ENCODE assay signal across 7 cellular contexts in the genomic region with DNA sequence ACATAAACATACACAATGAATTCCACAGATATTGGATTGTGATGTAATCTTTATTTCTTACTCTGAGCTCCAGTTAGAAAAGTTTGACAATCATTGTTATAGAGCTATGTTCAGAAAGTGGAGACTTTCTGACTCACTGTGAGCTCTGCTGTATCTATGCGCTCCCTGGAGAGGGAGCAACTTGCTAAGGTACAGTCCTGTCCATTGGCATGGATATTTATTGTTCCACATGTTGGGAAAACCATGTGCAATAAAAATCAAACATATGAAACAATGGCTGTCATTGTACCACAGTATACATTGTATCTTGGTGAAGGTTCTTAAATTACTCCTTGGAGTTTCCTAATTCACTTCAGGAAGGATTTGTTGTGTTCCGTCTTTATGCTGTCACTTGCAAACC.
"Had no signal": no experiment of that assay in that cellular context is flagged by ENCODE, and none has a peak within 500 bp of the region (broad histone marks: within the 10 kb centered on the region; RNA-seq: fewer than 3 reads in every experiment).

No MANE protein-coding gene starts in this region.

- H2AFZ ChIP-seq: GM23338 had no signal

- H3K9me3 ChIP-seq: HAP-1 had no signal

- DNase-seq: H7, HFFc6, IMR-90 had no signal

- H3K4me2 ChIP-seq: GM23338 had no signal

- H3K4me3 ChIP-seq: GM23338, HAP-1, K562 had no signal

- H3K4me1 ChIP-seq: HAP-1 had no signal

- H3K36me3 ChIP-seq: HAP-1 had no signal

- ATAC-seq: GM23338, HCT116, K562 had no signal
